Comparison of ENCODE assay signal across 9 cellular contexts in genomic region chr6:134436950-134437349, GRCh38.
DNase-seq lines count a peak whose midpoint lies in the region; ATAC-seq, FAIRE-seq and TF ChIP-seq lines count a peak whose summit lies in the region.
"Had no signal": no experiment of that assay in that cellular context is flagged by ENCODE, and none has a peak within 500 bp of the region (broad histone marks: within the 10 kb centered on the region; RNA-seq: fewer than 3 reads in every experiment).

No MANE protein-coding gene starts in this region.

- H2AK5ac ChIP-seq in H9 (ENCODE audit: insufficient read length, low read length): no peak overlapping the region

- H4K91ac ChIP-seq in H9 (ENCODE audit: insufficient read length, low read depth, low read length): no peak overlapping the region

- no peak overlapping the region for H2BK20ac ChIP-seq in H9 (ENCODE audit: low read depth, low read length, poor library complexity, severe bottlenecking)

- SMC1A ChIA-PET in GM12878 (lab: Charles Lee; ENCODE audit: uncharacterized antibody, unreplicated experiment): interaction anchor here (1.2 to 2.8 kb wide), 5 partner anchors 54 to 259 kb away, joined by 3 to 12 read pairs (median 4); no protein-coding TSS in a partner anchor

- H3K27ac ChIP-seq in DOHH2 (ENCODE audit: low read depth, low read length): no peak overlapping the region
- no peak overlapping the region for H3K27ac ChIP-seq in KMS-11
- H3K27ac ChIP-seq in GM12878 (ENCODE audit: control insufficient read depth, insufficient read depth): no peak overlapping the region
- peak overlapping the region; percentile 72 for H3K27ac ChIP-seq in neutrophil
- no peak overlapping the region for H3K27ac ChIP-seq in H9 (ENCODE audit: insufficient read length, low read depth, low read length)
- H3K27ac ChIP-seq: SK-N-MC had no signal

- RAD21 ChIA-PET in GM12878 (lab: Charles Lee; ENCODE audit: unreplicated experiment): interaction anchor here (1.6 kb wide), 1 partner anchor 64 kb away, joined by 7 read pairs; no protein-coding TSS in a partner anchor

- H3K9me2 ChIP-seq in DOHH2 (replicated peaks; ENCODE audit: control insufficient read depth, low read length): no peaks in the 10 kb centered on the region

- no peak overlapping the region for H3K27ac Mint-ChIP-seq in H9

- no peaks in the 10 kb centered on the region for H3K79me2 ChIP-seq in DOHH2 (ENCODE audit: control insufficient read depth, low read length)
- H3K79me2 ChIP-seq in KMS-11 (ENCODE audit: insufficient read depth, low read depth): no peaks in the 10 kb centered on the region
- no peaks in the 10 kb centered on the region for H3K79me2 ChIP-seq in GM12878 (ENCODE audit: control insufficient read depth, insufficient read depth, low read length)
- H3K79me2 ChIP-seq in H9 (ENCODE audit: insufficient read depth, low read length): no peaks in the 10 kb centered on the region

- H3K4me1 Mint-ChIP-seq in H9: peaks cover 18% of the 10 kb centered on the region in 2 experiments

- H4K20me1 ChIP-seq in DOHH2 (ENCODE audit: control insufficient read depth, insufficient read depth, low read depth, low read length) (no peaks in the 10 kb centered on the region), KMS-11 (ENCODE audit: insufficient read depth) (no peaks in the 10 kb centered on the region), GM12878 (ENCODE audit: control insufficient read depth, insufficient read depth) (no peaks in the 10 kb centered on the region), H9 (ENCODE audit: control insufficient read depth, insufficient read depth, insufficient read length) (no peaks in the 10 kb centered on the region)

- no peak for TF ChIP-seq EP300 in GM12878 (IDR thresholded peaks at IDR 0.05; ENCODE audit: borderline replicate concordance in 1 of 2, control insufficient read depth in 1 of 2, low read depth in 2 of 2, low read length in 2 of 2)

- TF ChIP-seq RAD21 in GM12878 (IDR thresholded peaks at IDR 0.05; ENCODE audit: insufficient read depth, low read depth, low read length): no peak

- H4K5ac ChIP-seq in H9 (ENCODE audit: insufficient read length, low read depth, low read length): no peak overlapping the region

- H3K36me3 Mint-ChIP-seq in H9 (ENCODE audit: insufficient read depth in 1 of 3, low read depth in 3 of 3): no peaks in the 10 kb centered on the region

- POLR2A ChIA-PET in GM12878 (lab: Charles Lee): interaction anchor here (0.7 to 1.1 kb wide), 4 partner anchors 33 to 127 kb away, joined by 3 to 5 read pairs (median 3); no protein-coding TSS in a partner anchor

- no peaks in the 10 kb centered on the region for H3K9me3 Mint-ChIP-seq in H9

- H2BK120ac ChIP-seq in H9 (ENCODE audit: low read depth, low read length, poor library complexity, severe bottlenecking): no peak overlapping the region

- no peak overlapping the region for H3K14ac ChIP-seq in H9 (ENCODE audit: insufficient read depth, low read length)

- H3K79me1 ChIP-seq in H9 (ENCODE audit: insufficient read depth, low read depth, low read length, poor library complexity, severe bottlenecking): no peaks in the 10 kb centered on the region

- no TSS peak for BruUV-seq in GM12878 (replicated peaks; lab: Mats Ljungman, UMichigan)

- H3K4me2 ChIP-seq in DOHH2 (ENCODE audit: low read length) (0 out of 2 replicates have a peak overlapping the region, but pooled peaks have one; percentile 2), KMS-11 (peak overlapping the region; percentile 47), GM12878 (ENCODE audit: control insufficient read depth, insufficient read depth) (peak overlapping the region; percentile 62), H9 (ENCODE audit: insufficient read depth, insufficient read length, low read length) (no peak overlapping the region)

- H3K27me3 Mint-ChIP-seq in H9 (ENCODE audit: low read depth): no peaks in the 10 kb centered on the region

- H4K8ac ChIP-seq in H9 (replicated peaks; ENCODE audit: insufficient read length, low read depth, low read length): no peak overlapping the region

- no peak overlapping the region for H3K4ac ChIP-seq in H9 (ENCODE audit: low read depth, low read length)

- TF ChIP-seq CTCF in DOHH2 (IDR thresholded peaks at IDR 0.05; ENCODE audit: low read depth, low read length, poor library complexity, severe bottlenecking) (no peak), KMS-11 (conservative IDR thresholded peaks at IDR 0.05; ENCODE audit: low read depth, low read length) (no peak), GM12878 (IDR thresholded peaks at IDR 0.05 in 2 of 3, conservative IDR thresholded peaks at IDR 0.05 in 1 of 3; ENCODE audit: control insufficient read depth in 2 of 3, extremely low read depth in 1 of 3, insufficient read depth in 1 of 3, low read depth in 3 of 3, low read length in 3 of 3) (no peak), neutrophil (IDR thresholded peaks at IDR 0.05) (no peak), H9 (conservative IDR thresholded peaks at IDR 0.05) (no peak)

- H3K36me3 ChIP-seq in DOHH2 (ENCODE audit: control insufficient read depth, low read length): no peaks in the 10 kb centered on the region
- no peaks in the 10 kb centered on the region; the same call in 1 of the 2 replicates for H3K36me3 ChIP-seq in KMS-11 (ENCODE audit: insufficient read depth)
- no peaks in the 10 kb centered on the region for H3K36me3 ChIP-seq in GM12878 (ENCODE audit: control insufficient read depth in 2 of 2, insufficient read depth in 2 of 2, low read length in 1 of 2)
- no peaks in the 10 kb centered on the region for H3K36me3 ChIP-seq in neutrophil

- H3K18ac ChIP-seq in H9 (ENCODE audit: insufficient read length, low read depth, low read length): no peak overlapping the region

- H3K9me3 ChIP-seq in DOHH2 (ENCODE audit: control insufficient read depth, insufficient read depth, low read length): no peaks in the 10 kb centered on the region
- H3K9me3 ChIP-seq in GM12878 (replicated peaks; ENCODE audit: control insufficient read depth, insufficient read depth, low read length): no peaks in the 10 kb centered on the region
- no peaks in the 10 kb centered on the region for H3K9me3 ChIP-seq in neutrophil
- no peaks in the 10 kb centered on the region for H3K9me3 ChIP-seq in H9 (ENCODE audit: control insufficient read depth, low read depth, low read length)

- no peak overlapping the region for H3K23ac ChIP-seq in H9 (ENCODE audit: insufficient read length, low read depth, low read length)

- no peak overlapping the region for H2BK12ac ChIP-seq in H9 (ENCODE audit: insufficient read length, low read depth, low read length)

- H3K4me3 Mint-ChIP-seq in H9: no peak overlapping the region

- H2BK5ac ChIP-seq in H9 (ENCODE audit: insufficient read length, low read length): no peak overlapping the region

- H3K4me1 ChIP-seq in DOHH2 (ENCODE audit: control insufficient read depth, low read length) (peaks cover 7% of the 10 kb centered on the region), KMS-11 (ENCODE audit: low read depth, poor library complexity, severe bottlenecking) (peaks cover 19% of the 10 kb centered on the region), GM12878 (ENCODE audit: control insufficient read depth, insufficient read depth, low read length) (peaks cover 9% of the 10 kb centered on the region), neutrophil (ENCODE audit: control insufficient read depth in 1 of 2, insufficient read depth in 1 of 2, low read depth in 1 of 2, low read length in 1 of 2) (peaks cover 11 to 16% of the 10 kb centered on the region in 2 experiments), H9 (ENCODE audit: insufficient read depth, low read length) (no peaks in the 10 kb centered on the region)

- H3K27me3 ChIP-seq in DOHH2 (ENCODE audit: control insufficient read depth, low read length) (peaks cover 17% of the 10 kb centered on the region), KMS-11 (ENCODE audit: insufficient read depth, low read depth) (no peaks in the 10 kb centered on the region), GM12878 (replicated peaks in 1 of 2; ENCODE audit: control insufficient read depth in 2 of 2, insufficient read depth in 2 of 2, low read length in 1 of 2) (no peaks in the 10 kb centered on the region), neutrophil (no peaks in the 10 kb centered on the region), H9 (ENCODE audit: insufficient read depth, low read length) (no peaks in the 10 kb centered on the region)

- 0% methylated on average over 1 of the region's 1 CpG for WGBS in GM12878 (ENCODE audit: insufficient coverage, insufficient replicate concordance, low lambda C conversion rate, missing lambda C conversion rate)
- no CpG with 5 or more reads among the region's 1 CpG for WGBS in H9 (ENCODE audit: extremely low coverage, insufficient read length, low lambda C conversion rate)

- H3K4me3 ChIP-seq in DOHH2 (ENCODE audit: low read length) (no peak overlapping the region), KMS-11 (IDR thresholded peaks at IDR 0.05; ENCODE audit: insufficient read depth, low read depth, low read length) (no peak overlapping the region), GM12878 (no peak overlapping the region), neutrophil (ENCODE audit: low read depth in 1 of 2, low read length in 1 of 2) (peak overlapping the region in 1 of 2 experiments; percentile 37)
- H3K4me3 ChIP-seq: SK-N-MC had no signal

- no peak for TF ChIP-seq POLR2A in GM12878 (IDR thresholded peaks at IDR 0.05; ENCODE audit: low read depth, low read length)

- ATAC-seq in GM12878 (peak; percentile 58), HG02938 (IDR thresholded peaks at IDR 0.05; ENCODE audit: unreplicated experiment) (no peak), HG02610 (IDR thresholded peaks at IDR 0.05; ENCODE audit: unreplicated experiment) (no peak)

- in situ Hi-C loops in GM12878 (cut with MboI): no loop called here

- intact Hi-C loops in GM12878 (cut with micrococcal nuclease; ENCODE audit: unreplicated experiment): loop anchor here (2.0 to 5.0 kb wide), 3 partner anchors 58 to 260 kb away; no protein-coding TSS in a partner anchor

- H3K9ac ChIP-seq in KMS-11 (no peak overlapping the region), GM12878 (ENCODE audit: control insufficient read depth, insufficient read depth, low read length) (no peak overlapping the region), H9 (ENCODE audit: extremely low read depth, insufficient read length, low read length) (no peak overlapping the region)

- FAIRE-seq in GM12878 (lab: Jason Lieb, UNC): no peak

- no peaks in the 10 kb centered on the region for H3K23me2 ChIP-seq in H9 (ENCODE audit: insufficient read length, low read depth, low read length, poor library complexity, severe bottlenecking)

- no peak overlapping the region for H2BK15ac ChIP-seq in H9 (ENCODE audit: low read depth, low read length)

- H2AFZ ChIP-seq in KMS-11 (ENCODE audit: low read depth): 0 out of 2 replicates have a peak overlapping the region, but pooled peaks have one; percentile 1
- H2AFZ ChIP-seq in GM12878 (ENCODE audit: control insufficient read depth, low read depth, low read length): no peak overlapping the region
- no peak overlapping the region for H2AFZ ChIP-seq in H9 (ENCODE audit: low read length)

- peak; percentile 8 for DNase-seq in GM12878 (ENCODE audit: low read depth, low spot score)
- DNase-seq in amygdala (lab: John Stamatoyannopoulos, UW): no peak
- no peak for DNase-seq in H9

- H3F3A ChIP-seq in DOHH2 (ENCODE audit: control insufficient read depth, insufficient read depth): no peaks in the 10 kb centered on the region

- no peak overlapping the region for H3T11ph ChIP-seq in H9 (ENCODE audit: low read length)

- CTCF ChIA-PET in GM12878 (lab: Yijun Ruan, JAX): interaction anchor here (0.6 to 2.7 kb wide), 3 partner anchors 204 to 561 kb away, joined by 3 to 9 read pairs (median 3); no protein-coding TSS in a partner anchor

- no peak overlapping the region for H3K56ac ChIP-seq in H9 (ENCODE audit: insufficient read length, low read depth, low read length)
